ENCODE assay signal across 8 cellular contexts in the genomic region with DNA sequence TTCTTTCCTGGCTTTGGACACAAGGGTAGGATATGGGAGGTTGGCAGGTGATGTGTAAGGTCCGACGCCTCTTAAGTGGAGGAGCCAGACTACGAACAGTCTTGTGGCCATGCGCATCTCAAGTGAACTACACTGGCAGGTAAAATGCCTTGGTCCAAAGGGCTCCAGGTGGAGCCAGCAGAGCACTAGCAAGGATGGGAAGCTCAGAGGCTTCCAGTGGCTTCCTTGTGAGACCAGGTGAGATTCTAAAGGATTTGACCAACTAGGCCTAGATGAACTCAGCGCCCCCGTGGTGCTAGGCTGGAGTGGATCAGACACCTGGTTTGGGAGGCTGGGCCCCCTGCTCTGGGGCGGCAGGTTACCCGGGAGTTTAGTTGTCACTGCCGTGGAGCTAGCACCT. TPM values are rescaled to one million over a fixed set of nuclear protein-coding genes. Genes with fewer than 3 reads are reported as not detected.
DNase-seq lines count a peak whose midpoint lies in the region; ATAC-seq and TF ChIP-seq lines count a peak whose summit lies in the region.

No MANE protein-coding gene starts in this region.

- 12% methylated on average over 3 of the region's 9 CpGs for WGBS in right lobe of liver (ENCODE audit: insufficient coverage, low coverage, low lambda C conversion rate, missing lambda C conversion rate)
- 57 to 66% methylated on average over 9 of the region's 9 CpGs for WGBS in tibial nerve, 2 donors

- TF ChIP-seq EP300 in tibial nerve (IDR thresholded peaks at IDR 0.05) = no peak

- no peaks in the 10 kb centered on the region for H3K27me3 Mint-ChIP-seq in activated T-cell treated with anti-CD3 and anti-CD28 coated beads, Interleukin-2, amount 50 U/mL, for 4 hours (ENCODE audit: low read depth)

- peaks cover 0 to 28% (median 4%) of the 10 kb centered on the region in 4 donors for H3K36me3 ChIP-seq in right lobe of liver
- peaks cover 7 to 26% (median 16%) of the 10 kb centered on the region in 3 donors for H3K36me3 ChIP-seq in tibial nerve

- peaks cover 37% of the 10 kb centered on the region for H3K36me3 Mint-ChIP-seq in activated T-cell treated with anti-CD3 and anti-CD28 coated beads, Interleukin-2, amount 50 U/mL, for 4 hours (ENCODE audit: insufficient read depth)

- peak overlapping the region; percentile 76 to 100 (median 84) for H3K4me3 ChIP-seq in right lobe of liver
- peak overlapping the region; percentile 74 to 93 (median 81) for H3K4me3 ChIP-seq in tibial nerve

- H3K4me1 Mint-ChIP-seq in activated T-cell treated with anti-CD3 and anti-CD28 coated beads, Interleukin-2, amount 50 U/mL, for 4 hours (ENCODE audit: low read depth) = peaks cover 20% of the 10 kb centered on the region

- H3K27me3 ChIP-seq in right lobe of liver (no peaks in the 10 kb centered on the region), tibial nerve (no peaks in the 10 kb centered on the region)

- H3K4me1 ChIP-seq in right lobe of liver (peaks cover 0 to 16% (median 2%) of the 10 kb centered on the region in 4 donors), tibial nerve (peaks cover 0 to 40% (median 28%) of the 10 kb centered on the region in 4 donors)

- H3K9me3 ChIP-seq in right lobe of liver (no peaks in the 10 kb centered on the region), tibial nerve (no peaks in the 10 kb centered on the region)

- no peaks in the 10 kb centered on the region for H3K9me3 Mint-ChIP-seq in activated T-cell treated with anti-CD3 and anti-CD28 coated beads, Interleukin-2, amount 50 U/mL, for 4 hours

- TF ChIP-seq POLR2A in right lobe of liver (IDR thresholded peaks at IDR 0.05) = no peak
- TF ChIP-seq POLR2A in tibial nerve (IDR thresholded peaks at IDR 0.05) = no peak

- H3K4me3 Mint-ChIP-seq in activated T-cell treated with anti-CD3 and anti-CD28 coated beads, Interleukin-2, amount 50 U/mL, for 4 hours = peak overlapping the region; percentile 92

- no peak for ATAC-seq in activated T-cell treated with anti-CD3 and anti-CD28 coated beads, Interleukin-2, amount 50 U/mL, for 4 hours
- no peak for ATAC-seq in right lobe of liver
- ATAC-seq in HG02623 (IDR thresholded peaks at IDR 0.05; ENCODE audit: unreplicated experiment) = no peak

- TF ChIP-seq CTCF in right lobe of liver (IDR thresholded peaks at IDR 0.05) (no peak), tibial nerve (IDR thresholded peaks at IDR 0.05) (no peak)

- DNase-seq in activated T-cell treated with anti-CD3 and anti-CD28 coated beads, Interleukin-2, amount 50 U/mL, for 4 hours = no peak
- no peak for DNase-seq in activated T-cell treated with anti-CD3 and anti-CD28 coated beads for 4 hours
- no peak for DNase-seq in right lobe of liver
- no peak for DNase-seq in tibial nerve (ENCODE audit: low spot score in 2 of 2)
- DNase-seq in mucosa of gallbladder (ENCODE audit: low spot score) = no peak
- DNase-seq in SW 1271 (lab: John Stamatoyannopoulos, UW) = no peak

- H3K27ac ChIP-seq in angular gyrus (ENCODE audit: low read depth, low read length) (peak overlapping the region; percentile 95), right lobe of liver (peak overlapping the region; percentile 82 to 88 (median 83)), tibial nerve (peak overlapping the region; percentile 78 to 99 (median 94))

- intact Hi-C loops in right lobe of liver (cut with DNase I) = no loop called here

RNA-seq across cellular contexts. Expression of a gene that starts 1.0 kb away (rescaled TPM):
- 1,000 to 10,000 TPM; 5,588 to 5,699 (median 5,621) TPM for total RNA-seq in activated T-cell treated with anti-CD3 and anti-CD28 coated beads, Interleukin-2, amount 50 U/mL, for 4 hours
- total RNA-seq in right lobe of liver = 1,000 to 10,000 TPM in 1 of 6 experiments, 100 to 1,000 TPM in 5; 451 to 1,052 (median 541) TPM
- total RNA-seq in tibial nerve = 1,000 to 10,000 TPM; 1,591 to 3,468 (median 1,745) TPM
- total RNA-seq in mucosa of gallbladder = 1,121 TPM

RNA-seq across cellular contexts. Expression of a gene that starts 1.0 kb away (rescaled TPM):
- total RNA-seq in activated T-cell treated with anti-CD3 and anti-CD28 coated beads, Interleukin-2, amount 50 U/mL, for 4 hours = under 1 TPM in 2 of 3 donors, not detected in 1; 0.40 to 0.42 TPM
- total RNA-seq in right lobe of liver (not detected), tibial nerve (not detected), mucosa of gallbladder (not detected)

RNA-seq across cellular contexts. Expression of a gene that starts 6.2 kb away (rescaled TPM):
- total RNA-seq in activated T-cell treated with anti-CD3 and anti-CD28 coated beads, Interleukin-2, amount 50 U/mL, for 4 hours = 100 to 1,000 TPM; 146 to 159 (median 156) TPM
- total RNA-seq in right lobe of liver = 10 to 100 TPM; 15.8 to 42.4 (median 18.1) TPM
- 10 to 100 TPM; 37.6 to 70.8 (median 46.2) TPM for total RNA-seq in tibial nerve
- total RNA-seq in mucosa of gallbladder = 32.5 TPM

RNA-seq across cellular contexts. Expression of a gene that starts 6.3 kb away (rescaled TPM):
- 100 to 1,000 TPM; 115 to 143 (median 117) TPM for total RNA-seq in activated T-cell treated with anti-CD3 and anti-CD28 coated beads, Interleukin-2, amount 50 U/mL, for 4 hours
- total RNA-seq in right lobe of liver (100 to 1,000 TPM in 2 of 6 experiments, 10 to 100 TPM in 4; 68.7 to 210 (median 81.2) TPM), tibial nerve (100 to 1,000 TPM in 2 of 4 donors, 10 to 100 TPM in 2; 86.9 to 136 (median 116) TPM), mucosa of gallbladder (145 TPM)

RNA-seq across cellular contexts. Expression of a gene that starts 11.1 kb away (rescaled TPM):
- not detected for total RNA-seq in activated T-cell treated with anti-CD3 and anti-CD28 coated beads, Interleukin-2, amount 50 U/mL, for 4 hours
- total RNA-seq in right lobe of liver (under 1 TPM in 1 of 6 experiments, not detected in 5; 0.12 TPM), tibial nerve (not detected), mucosa of gallbladder (not detected)
